In the genomic region with DNA sequence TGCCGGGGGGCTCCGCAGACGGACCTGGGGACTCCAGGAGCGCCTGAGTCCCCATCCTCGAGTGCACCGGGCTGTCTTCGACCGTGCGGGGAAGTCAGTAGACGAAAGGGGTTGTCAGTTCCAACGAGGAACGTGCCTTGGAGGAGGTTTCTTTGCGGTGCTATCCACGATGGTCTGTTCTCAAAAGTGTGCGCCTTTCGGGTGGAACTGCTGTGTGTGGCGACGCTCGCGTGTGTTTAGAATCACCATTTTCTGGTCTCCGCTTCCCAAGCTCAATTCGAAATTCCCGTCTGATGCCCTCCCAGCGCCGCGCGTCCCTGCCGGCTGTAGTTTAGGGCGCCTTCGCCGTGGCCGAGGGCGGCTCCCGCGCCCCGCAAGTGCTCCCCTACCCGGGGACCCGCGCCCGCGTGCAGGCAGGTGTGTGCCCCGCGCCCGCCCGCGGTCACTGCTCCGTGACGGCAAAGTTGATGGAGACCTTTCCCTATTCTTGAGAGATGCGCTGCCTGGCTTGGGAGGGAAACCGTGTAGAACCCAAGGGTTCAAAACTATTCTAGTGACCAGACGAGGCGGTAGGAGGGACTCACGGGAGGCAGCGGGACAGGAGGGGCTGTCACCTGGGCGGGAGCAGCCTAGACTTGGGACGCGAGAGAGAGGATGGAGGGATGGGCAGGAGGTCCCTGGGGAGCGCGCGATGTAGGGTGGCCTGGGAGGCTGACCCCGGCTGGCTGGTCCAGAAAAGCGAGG, we compare ENCODE assay signal across 1 cellular context.
A peak's percentile ranks its signal among the peaks of the same experiment; 100 is the strongest.
TF ChIP-seq lines count a peak whose summit lies in the region.

No MANE protein-coding gene starts in this region.

TF ChIP-seq in GM23338, 12 proteins besides CTCF, POLR2A, EP300 and RAD21:
- TF ChIP-seq, protein P1, sequence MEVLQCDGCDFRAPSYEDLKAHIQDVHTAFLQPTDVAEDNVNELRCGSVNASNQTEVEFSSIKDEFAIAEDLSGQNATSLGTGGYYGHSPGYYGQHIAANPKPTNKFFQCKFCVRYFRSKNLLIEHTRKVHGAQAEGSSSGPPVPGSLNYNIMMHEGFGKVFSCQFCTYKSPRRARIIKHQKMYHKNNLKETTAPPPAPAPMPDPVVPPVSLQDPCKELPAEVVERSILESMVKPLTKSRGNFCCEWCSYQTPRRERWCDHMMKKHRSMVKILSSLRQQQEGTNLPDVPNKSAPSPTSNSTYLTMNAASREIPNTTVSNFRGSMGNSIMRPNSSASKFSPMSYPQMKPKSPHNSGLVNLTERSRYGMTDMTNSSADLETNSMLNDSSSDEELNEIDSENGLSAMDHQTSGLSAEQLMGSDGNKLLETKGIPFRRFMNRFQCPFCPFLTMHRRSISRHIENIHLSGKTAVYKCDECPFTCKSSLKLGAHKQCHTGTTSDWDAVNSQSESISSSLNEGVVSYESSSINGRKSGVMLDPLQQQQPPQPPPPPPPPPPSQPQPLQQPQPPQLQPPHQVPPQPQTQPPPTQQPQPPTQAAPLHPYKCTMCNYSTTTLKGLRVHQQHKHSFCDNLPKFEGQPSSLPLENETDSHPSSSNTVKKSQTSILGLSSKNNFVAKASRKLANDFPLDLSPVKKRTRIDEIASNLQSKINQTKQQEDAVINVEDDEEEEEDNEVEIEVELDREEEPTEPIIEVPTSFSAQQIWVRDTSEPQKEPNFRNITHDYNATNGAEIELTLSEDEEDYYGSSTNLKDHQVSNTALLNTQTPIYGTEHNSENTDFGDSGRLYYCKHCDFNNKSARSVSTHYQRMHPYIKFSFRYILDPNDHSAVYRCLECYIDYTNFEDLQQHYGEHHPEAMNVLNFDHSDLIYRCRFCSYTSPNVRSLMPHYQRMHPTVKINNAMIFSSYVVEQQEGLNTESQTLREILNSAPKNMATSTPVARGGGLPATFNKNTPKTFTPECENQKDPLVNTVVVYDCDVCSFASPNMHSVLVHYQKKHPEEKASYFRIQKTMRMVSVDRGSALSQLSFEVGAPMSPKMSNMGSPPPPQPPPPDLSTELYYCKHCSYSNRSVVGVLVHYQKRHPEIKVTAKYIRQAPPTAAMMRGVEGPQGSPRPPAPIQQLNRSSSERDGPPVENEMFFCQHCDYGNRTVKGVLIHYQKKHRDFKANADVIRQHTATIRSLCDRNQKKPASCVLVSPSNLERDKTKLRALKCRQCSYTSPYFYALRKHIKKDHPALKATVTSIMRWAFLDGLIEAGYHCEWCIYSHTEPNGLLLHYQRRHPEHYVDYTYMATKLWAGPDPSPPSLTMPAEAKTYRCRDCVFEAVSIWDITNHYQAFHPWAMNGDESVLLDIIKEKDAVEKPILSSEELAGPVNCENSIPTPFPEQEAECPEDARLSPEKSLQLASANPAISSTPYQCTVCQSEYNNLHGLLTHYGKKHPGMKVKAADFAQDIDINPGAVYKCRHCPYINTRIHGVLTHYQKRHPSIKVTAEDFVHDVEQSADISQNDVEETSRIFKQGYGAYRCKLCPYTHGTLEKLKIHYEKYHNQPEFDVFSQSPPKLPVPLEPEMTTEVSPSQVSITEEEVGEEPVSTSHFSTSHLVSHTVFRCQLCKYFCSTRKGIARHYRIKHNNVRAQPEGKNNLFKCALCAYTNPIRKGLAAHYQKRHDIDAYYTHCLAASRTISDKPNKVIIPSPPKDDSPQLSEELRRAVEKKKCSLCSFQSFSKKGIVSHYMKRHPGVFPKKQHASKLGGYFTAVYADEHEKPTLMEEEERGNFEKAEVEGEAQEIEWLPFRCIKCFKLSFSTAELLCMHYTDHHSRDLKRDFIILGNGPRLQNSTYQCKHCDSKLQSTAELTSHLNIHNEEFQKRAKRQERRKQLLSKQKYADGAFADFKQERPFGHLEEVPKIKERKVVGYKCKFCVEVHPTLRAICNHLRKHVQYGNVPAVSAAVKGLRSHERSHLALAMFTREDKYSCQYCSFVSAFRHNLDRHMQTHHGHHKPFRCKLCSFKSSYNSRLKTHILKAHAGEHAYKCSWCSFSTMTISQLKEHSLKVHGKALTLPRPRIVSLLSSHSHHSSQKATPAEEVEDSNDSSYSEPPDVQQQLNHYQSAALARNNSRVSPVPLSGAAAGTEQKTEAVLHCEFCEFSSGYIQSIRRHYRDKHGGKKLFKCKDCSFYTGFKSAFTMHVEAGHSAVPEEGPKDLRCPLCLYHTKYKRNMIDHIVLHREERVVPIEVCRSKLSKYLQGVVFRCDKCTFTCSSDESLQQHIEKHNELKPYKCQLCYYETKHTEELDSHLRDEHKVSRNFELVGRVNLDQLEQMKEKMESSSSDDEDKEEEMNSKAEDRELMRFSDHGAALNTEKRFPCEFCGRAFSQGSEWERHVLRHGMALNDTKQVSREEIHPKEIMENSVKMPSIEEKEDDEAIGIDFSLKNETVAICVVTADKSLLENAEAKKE (CRISPR knock-in tag; IDR thresholded peaks at IDR 0.05) = no peak
- TF ChIP-seq, protein P2, sequence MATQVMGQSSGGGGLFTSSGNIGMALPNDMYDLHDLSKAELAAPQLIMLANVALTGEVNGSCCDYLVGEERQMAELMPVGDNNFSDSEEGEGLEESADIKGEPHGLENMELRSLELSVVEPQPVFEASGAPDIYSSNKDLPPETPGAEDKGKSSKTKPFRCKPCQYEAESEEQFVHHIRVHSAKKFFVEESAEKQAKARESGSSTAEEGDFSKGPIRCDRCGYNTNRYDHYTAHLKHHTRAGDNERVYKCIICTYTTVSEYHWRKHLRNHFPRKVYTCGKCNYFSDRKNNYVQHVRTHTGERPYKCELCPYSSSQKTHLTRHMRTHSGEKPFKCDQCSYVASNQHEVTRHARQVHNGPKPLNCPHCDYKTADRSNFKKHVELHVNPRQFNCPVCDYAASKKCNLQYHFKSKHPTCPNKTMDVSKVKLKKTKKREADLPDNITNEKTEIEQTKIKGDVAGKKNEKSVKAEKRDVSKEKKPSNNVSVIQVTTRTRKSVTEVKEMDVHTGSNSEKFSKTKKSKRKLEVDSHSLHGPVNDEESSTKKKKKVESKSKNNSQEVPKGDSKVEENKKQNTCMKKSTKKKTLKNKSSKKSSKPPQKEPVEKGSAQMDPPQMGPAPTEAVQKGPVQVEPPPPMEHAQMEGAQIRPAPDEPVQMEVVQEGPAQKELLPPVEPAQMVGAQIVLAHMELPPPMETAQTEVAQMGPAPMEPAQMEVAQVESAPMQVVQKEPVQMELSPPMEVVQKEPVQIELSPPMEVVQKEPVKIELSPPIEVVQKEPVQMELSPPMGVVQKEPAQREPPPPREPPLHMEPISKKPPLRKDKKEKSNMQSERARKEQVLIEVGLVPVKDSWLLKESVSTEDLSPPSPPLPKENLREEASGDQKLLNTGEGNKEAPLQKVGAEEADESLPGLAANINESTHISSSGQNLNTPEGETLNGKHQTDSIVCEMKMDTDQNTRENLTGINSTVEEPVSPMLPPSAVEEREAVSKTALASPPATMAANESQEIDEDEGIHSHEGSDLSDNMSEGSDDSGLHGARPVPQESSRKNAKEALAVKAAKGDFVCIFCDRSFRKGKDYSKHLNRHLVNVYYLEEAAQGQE (IDR thresholded peaks at IDR 0.05; ENCODE audit: unreplicated experiment) = no peak
- peak; percentile 73 for TF ChIP-seq EZH2 (IDR thresholded peaks at IDR 0.05; ENCODE audit: low read depth, unreplicated experiment)
